1 cellular context compared by ENCODE assay signal in genomic region chr13:46071590-46072249, GRCh38.
TF ChIP-seq lines count a peak whose summit lies in the region.

No MANE protein-coding gene starts in this region.

TF ChIP-seq in GM12878, 131 proteins besides CTCF, POLR2A, EP300 and RAD21 (continued from another document):
- no peak for TF ChIP-seq TARDBP (IDR thresholded peaks at IDR 0.05; ENCODE audit: borderline replicate concordance)
- TF ChIP-seq ASH2L (IDR thresholded peaks at IDR 0.05; ENCODE audit: borderline replicate concordance, low read depth): no peak
- no peak for TF ChIP-seq CBFB (IDR thresholded peaks at IDR 0.05; ENCODE audit: low read depth)
- peak; percentile 48 for TF ChIP-seq SP1 (IDR thresholded peaks at IDR 0.05; ENCODE audit: low read depth, low read length)
- TF ChIP-seq RB1 (IDR thresholded peaks at IDR 0.05; ENCODE audit: borderline replicate concordance): no peak
- peak; percentile 80 for TF ChIP-seq PML (IDR thresholded peaks at IDR 0.05; ENCODE audit: low read length)
- TF ChIP-seq ETV6 (conservative IDR thresholded peaks at IDR 0.05 in 1 of 2, IDR thresholded peaks at IDR 0.05 in 1 of 2; ENCODE audit: borderline replicate concordance in 1 of 2, low read depth in 1 of 2): peak in 1 of 2 experiments; percentile 72; a peak in 1 of 4 replicates
- peak; percentile 47 for TF ChIP-seq BCL3 (IDR thresholded peaks at IDR 0.05; ENCODE audit: borderline replicate concordance, insufficient read depth, low read depth, low read length, poor library complexity, severe bottlenecking)
- 0 out of 2 replicates have a peak, but pooled peaks have one; percentile 31 for TF ChIP-seq TCF7 (IDR thresholded peaks at IDR 0.05; ENCODE audit: borderline replicate concordance)
- no peak for TF ChIP-seq TCF12 (IDR thresholded peaks at IDR 0.05; ENCODE audit: low read depth, low read length)
- TF ChIP-seq FOS (IDR thresholded peaks at IDR 0.05; ENCODE audit: borderline replicate concordance, extremely low read depth, insufficient read length): no peak
- peak; percentile 27 to 31; a peak in 1 of 4 replicates for TF ChIP-seq IKZF2 (IDR thresholded peaks at IDR 0.05)
- TF ChIP-seq MEF2B (IDR thresholded peaks at IDR 0.05; ENCODE audit: partially characterized antibody, poor library complexity, severe bottlenecking): peak; percentile 91
- peak; percentile 84; the same call in 1 of the 2 replicates for TF ChIP-seq BCL11A (IDR thresholded peaks at IDR 0.05; ENCODE audit: low read depth, low read length)
- no peak for TF ChIP-seq BACH1 (IDR thresholded peaks at IDR 0.05; ENCODE audit: borderline replicate concordance)
- peak; percentile 98 for TF ChIP-seq JUNB (IDR thresholded peaks at IDR 0.05)
- TF ChIP-seq NFYA (IDR thresholded peaks at IDR 0.05; ENCODE audit: borderline replicate concordance, low read depth, low read length): no peak
- 0 out of 2 replicates have a peak, but pooled peaks have one; percentile 84 for TF ChIP-seq CBX5 (IDR thresholded peaks at IDR 0.05; ENCODE audit: low read depth)
- peak; percentile 95 for TF ChIP-seq IRF4 (IDR thresholded peaks at IDR 0.05; ENCODE audit: low read depth, low read length)
- peak; percentile 59; the same call in 1 of the 2 replicates for TF ChIP-seq SMC3 (IDR thresholded peaks at IDR 0.05; ENCODE audit: borderline replicate concordance, low read length)
- TF ChIP-seq ZBTB40 (IDR thresholded peaks at IDR 0.05; ENCODE audit: borderline replicate concordance): no peak
- no peak for TF ChIP-seq BHLHE40 (IDR thresholded peaks at IDR 0.05; ENCODE audit: borderline replicate concordance in 1 of 2, low read depth in 2 of 2, low read length in 1 of 2)
- peak; percentile 80; the same call in 1 of the 2 replicates for TF ChIP-seq PAX5 (IDR thresholded peaks at IDR 0.05; ENCODE audit: borderline replicate concordance, low read depth, low read length)
- TF ChIP-seq CEBPB (IDR thresholded peaks at IDR 0.05; ENCODE audit: borderline replicate concordance in 1 of 2, low read depth in 2 of 2, low read length in 2 of 2): peak in 1 of 2 experiments; percentile 81; a peak in 1 of 4 replicates
- TF ChIP-seq FOXM1 (IDR thresholded peaks at IDR 0.05; ENCODE audit: low read depth, low read length): peak; percentile 96
- no peak for TF ChIP-seq BRCA1 (IDR thresholded peaks at IDR 0.05; ENCODE audit: low read depth, low read length)
- no peak for TF ChIP-seq ZNF687 (IDR thresholded peaks at IDR 0.05)
- TF ChIP-seq ZBED1 (IDR thresholded peaks at IDR 0.05; ENCODE audit: borderline replicate concordance): peak; percentile 46; the same call in 1 of the 2 replicates
- TF ChIP-seq RAD51 (IDR thresholded peaks at IDR 0.05): peak; percentile 46; the same call in 1 of the 2 replicates
- peak; percentile 22 for TF ChIP-seq SKIL (IDR thresholded peaks at IDR 0.05; ENCODE audit: low read depth, poor library complexity, severe bottlenecking)
- TF ChIP-seq E4F1 (IDR thresholded peaks at IDR 0.05; ENCODE audit: borderline replicate concordance, partially characterized antibody): no peak
- no peak for TF ChIP-seq ESRRA (IDR thresholded peaks at IDR 0.05; ENCODE audit: low read length)
- peak; percentile 86 for TF ChIP-seq EED (IDR thresholded peaks at IDR 0.05; ENCODE audit: low read depth)
- peak; percentile 52; the same call in 1 of the 2 replicates for TF ChIP-seq MTA2 (IDR thresholded peaks at IDR 0.05; ENCODE audit: low read depth)
- TF ChIP-seq CREB1 (IDR thresholded peaks at IDR 0.05; ENCODE audit: low read depth): 0 out of 2 replicates have a peak, but pooled peaks have one; percentile 31
- 0 out of 3 replicates have a peak, but pooled peaks have one; percentile 41 for TF ChIP-seq POU2F2 (IDR thresholded peaks at IDR 0.05; ENCODE audit: borderline replicate concordance, low read depth, low read length)
- peak in 1 of 2 experiments; percentile 68; a peak in 1 of 4 replicates for TF ChIP-seq SRF (IDR thresholded peaks at IDR 0.05; ENCODE audit: low read depth in 2 of 2, low read length in 2 of 2)
- no peak for TF ChIP-seq MAX (IDR thresholded peaks at IDR 0.05; ENCODE audit: low read depth, low read length)
- no peak for TF ChIP-seq NR2C1 (IDR thresholded peaks at IDR 0.05)
- TF ChIP-seq NRF1 (conservative IDR thresholded peaks at IDR 0.05; ENCODE audit: low read depth, low read length): no peak
- peak; percentile 98 for TF ChIP-seq NFIC (IDR thresholded peaks at IDR 0.05; ENCODE audit: low read depth, low read length)
- TF ChIP-seq PKNOX1 (IDR thresholded peaks at IDR 0.05): 0 out of 2 replicates have a peak, but pooled peaks have one; percentile 14
- no peak for TF ChIP-seq BMI1 (IDR thresholded peaks at IDR 0.05; ENCODE audit: borderline replicate concordance)
- peak; percentile 89 for TF ChIP-seq CREM (IDR thresholded peaks at IDR 0.05; ENCODE audit: low read depth)
- TF ChIP-seq ATF2 (IDR thresholded peaks at IDR 0.05; ENCODE audit: low read length): peak; percentile 92
- TF ChIP-seq MTA3 (IDR thresholded peaks at IDR 0.05; ENCODE audit: borderline replicate concordance, low read length): peak; percentile 83; the same call in 1 of the 2 replicates
- TF ChIP-seq RUNX3 (IDR thresholded peaks at IDR 0.05; ENCODE audit: low read length): peak; percentile 91
- no peak for TF ChIP-seq ATF7 (IDR thresholded peaks at IDR 0.05; ENCODE audit: low read depth)
- peak; percentile 98 for TF ChIP-seq MEF2A (IDR thresholded peaks at IDR 0.05; ENCODE audit: insufficient read depth, low read depth, low read length)
